In genomic region chr10:72088879-72089585, GRCh38 we compare ENCODE assay signal across 10 cellular contexts. TPM values are rescaled to one million over a fixed set of nuclear protein-coding genes. Genes with fewer than 3 reads are reported as not detected.
DNase-seq lines count a peak whose midpoint lies in the region; ATAC-seq, FAIRE-seq and TF ChIP-seq lines count a peak whose summit lies in the region.
"Had no signal": no experiment of that assay in that cellular context is flagged by ENCODE, and none has a peak within 500 bp of the region (broad histone marks: within the 10 kb centered on the region; RNA-seq: fewer than 3 reads in every experiment).

No MANE protein-coding gene starts in this region.

- peaks cover 24% of the 10 kb centered on the region for H3K36me3 Mint-ChIP-seq in activated naive CD8-positive, alpha-beta T cell treated with anti-CD3 and anti-CD28 coated beads, Interleukin-2, amount 50 U/mL, for 24 hours (ENCODE audit: low read depth)

- no peak overlapping the region for H2BK15ac ChIP-seq in mesenchymal stem cell (ENCODE audit: low read depth, poor library complexity, severe bottlenecking)

- no peaks in the 10 kb centered on the region for H3K27me3 Mint-ChIP-seq in activated naive CD8-positive, alpha-beta T cell treated with anti-CD3 and anti-CD28 coated beads, Interleukin-2, amount 50 U/mL, for 24 hours

- no peak overlapping the region for H2AK5ac ChIP-seq in mesenchymal stem cell (ENCODE audit: low read length, severe bottlenecking)

- H3K4me3 Mint-ChIP-seq in activated naive CD8-positive, alpha-beta T cell treated with anti-CD3 and anti-CD28 coated beads, Interleukin-2, amount 50 U/mL, for 24 hours = peak overlapping the region; percentile 96

- no peaks in the 10 kb centered on the region for H3K79me1 ChIP-seq in mesenchymal stem cell (replicated peaks; ENCODE audit: low read length, poor library complexity, severe bottlenecking)

- FAIRE-seq in GM12891 (lab: Jason Lieb, UNC) = peak; percentile 20

- H3K9me3 ChIP-seq in NT2/D1 (ENCODE audit: insufficient read depth, low read length) (no peaks in the 10 kb centered on the region), mesenchymal stem cell (ENCODE audit: control insufficient read depth, low read length) (no peaks in the 10 kb centered on the region), thymus (ENCODE audit: control insufficient read depth) (no peaks in the 10 kb centered on the region)

- no peak overlapping the region for H3K23ac ChIP-seq in mesenchymal stem cell (ENCODE audit: low read length in 2 of 2)

- H2BK120ac ChIP-seq in mesenchymal stem cell (ENCODE audit: low read depth, low read length) = no peak overlapping the region

- H3K27ac ChIP-seq in mesenchymal stem cell (ENCODE audit: low read length, poor library complexity, severe bottlenecking) (no peak overlapping the region), thymus (ENCODE audit: low read depth) (peak overlapping the region; percentile 95)
- H3K27ac ChIP-seq: cardiac muscle cell had no signal

- peak overlapping the region; percentile 82 for H3K4me2 ChIP-seq in mesenchymal stem cell (ENCODE audit: low read length, poor library complexity, severe bottlenecking)

- H3K4me3 ChIP-seq in NT2/D1 (ENCODE audit: insufficient read length, low read depth) (no peak overlapping the region), mesenchymal stem cell (ENCODE audit: insufficient read depth in 1 of 2, low read depth in 1 of 2, low read length in 2 of 2) (peak overlapping the region in 1 of 2 experiments; percentile 69), thymus (ENCODE audit: low read length) (peak overlapping the region; percentile 98)

- H3K4ac ChIP-seq in mesenchymal stem cell (ENCODE audit: low read depth in 1 of 2, low read length in 2 of 2) = no peak overlapping the region

- H3K4me1 Mint-ChIP-seq in activated naive CD8-positive, alpha-beta T cell treated with anti-CD3 and anti-CD28 coated beads, Interleukin-2, amount 50 U/mL, for 24 hours = peaks cover 60% of the 10 kb centered on the region

- no peak overlapping the region for H2BK12ac ChIP-seq in mesenchymal stem cell (ENCODE audit: low read length in 2 of 2)

- H3K14ac ChIP-seq in mesenchymal stem cell (ENCODE audit: low read length in 2 of 2) = no peak overlapping the region

- H3K36me3 ChIP-seq in NT2/D1 (ENCODE audit: insufficient read depth, insufficient read length, low read length) (no peaks in the 10 kb centered on the region), mesenchymal stem cell (ENCODE audit: control insufficient read depth in 1 of 2, insufficient read depth in 2 of 2, low read depth in 1 of 2, low read length in 2 of 2) (no peaks in the 10 kb centered on the region), thymus (ENCODE audit: control insufficient read depth, insufficient read depth) (peaks cover 26% of the 10 kb centered on the region)
- H3K36me3 ChIP-seq: cardiac muscle cell had no signal

- DNase-seq in GM12891 (ENCODE audit: insufficient read length, low spot score) (no peak), NT2/D1 (ENCODE audit: low read depth, low spot score) (no peak), mesenchymal stem cell (peak; percentile 52), LoVo (ENCODE audit: low spot score) (no peak)
- peak; percentile 61 for DNase-seq in activated naive CD8-positive, alpha-beta T cell treated with anti-CD3 and anti-CD28 coated beads, Interleukin-2, amount 50 U/mL, for 24 hours

- peak overlapping the region; percentile 97 for H3K27ac Mint-ChIP-seq in activated naive CD8-positive, alpha-beta T cell treated with anti-CD3 and anti-CD28 coated beads, Interleukin-2, amount 50 U/mL, for 24 hours

- no peak for TF ChIP-seq POLR2A in GM12891 (IDR thresholded peaks at IDR 0.05; ENCODE audit: low read depth, low read length)

- H3K9ac ChIP-seq in NT2/D1 (ENCODE audit: insufficient read length, low read depth) (peak overlapping the region; percentile 26), mesenchymal stem cell (ENCODE audit: low read length) (no peak overlapping the region)

- peaks cover 62% of the 10 kb centered on the region for H3K27me3 ChIP-seq in NT2/D1 (ENCODE audit: insufficient read depth, insufficient read length)
- peaks cover 48 to 50% of the 10 kb centered on the region in 2 experiments for H3K27me3 ChIP-seq in mesenchymal stem cell (ENCODE audit: control insufficient read depth in 1 of 2, insufficient read depth in 1 of 2, low read length in 2 of 2)
- no peaks in the 10 kb centered on the region for H3K27me3 ChIP-seq in thymus (ENCODE audit: control insufficient read depth, insufficient read depth)

- H3K4me1 ChIP-seq in NT2/D1 (ENCODE audit: insufficient read depth, insufficient read length) (no peaks in the 10 kb centered on the region), mesenchymal stem cell (ENCODE audit: control insufficient read depth, insufficient read depth, low read depth, low read length) (peaks cover 25% of the 10 kb centered on the region), thymus (ENCODE audit: control insufficient read depth, insufficient read depth, low read length) (peaks cover 37% of the 10 kb centered on the region)

- ATAC-seq in activated naive CD8-positive, alpha-beta T cell treated with anti-CD3 and anti-CD28 coated beads, Interleukin-2, amount 50 U/mL, for 24 hours = peak; percentile 21
- ATAC-seq in HG03439 (IDR thresholded peaks at IDR 0.05; ENCODE audit: unreplicated experiment) (no peak), HG03460 (IDR thresholded peaks at IDR 0.05; ENCODE audit: unreplicated experiment) (no peak)
- ATAC-seq: HCT116 had no signal

- peak overlapping the region in 1 of 2 experiments; percentile 54 for H3K18ac ChIP-seq in mesenchymal stem cell (ENCODE audit: low read depth in 1 of 2, low read length in 2 of 2)

- H4K8ac ChIP-seq in mesenchymal stem cell (ENCODE audit: low read length) = no peak overlapping the region

- H2AFZ ChIP-seq in mesenchymal stem cell (ENCODE audit: low read depth, low read length) = no peak overlapping the region

- no peaks in the 10 kb centered on the region for H3K9me3 Mint-ChIP-seq in activated naive CD8-positive, alpha-beta T cell treated with anti-CD3 and anti-CD28 coated beads, Interleukin-2, amount 50 U/mL, for 24 hours

- 32% methylated on average over 14 of the region's 15 CpGs for WGBS in mesenchymal stem cell
- WGBS in thymus = 30% methylated on average over 15 of the region's 15 CpGs

- no peak overlapping the region for H4K91ac ChIP-seq in mesenchymal stem cell (ENCODE audit: low read length)

- H2BK5ac ChIP-seq in mesenchymal stem cell (ENCODE audit: low read depth, low read length, poor library complexity, severe bottlenecking) = no peak overlapping the region

TF ChIP-seq in GM12891, 5 proteins besides CTCF, POLR2A, EP300 and RAD21:
- TF ChIP-seq TAF1 (IDR thresholded peaks at IDR 0.05; ENCODE audit: low read depth, low read length) = no peak
- no peak for TF ChIP-seq POLR2AphosphoS5 (IDR thresholded peaks at IDR 0.05; ENCODE audit: low read depth, low read length)
- TF ChIP-seq POU2F2 (IDR thresholded peaks at IDR 0.05; ENCODE audit: low read depth, low read length) = no peak
- TF ChIP-seq SPI1 (IDR thresholded peaks at IDR 0.05; ENCODE audit: low read depth, low read length) = no peak
- no peak for TF ChIP-seq PAX5 (IDR thresholded peaks at IDR 0.05; ENCODE audit: insufficient read depth, low read length, severe bottlenecking)

RNA-seq across cellular contexts. Expression of gene SPOCK2, which starts 0.7 kb away (rescaled TPM):
- 2.3 TPM for polyA plus RNA-seq in GM12891 (2012; ENCODE audit: low read depth, missing spikeins)
- polyA plus RNA-seq in mesenchymal stem cell (2013, experiment 1 of 2) = 0.22 TPM
- polyA plus RNA-seq in mesenchymal stem cell (2013, experiment 2 of 2) = 0.30 TPM
- 163 TPM for polyA plus RNA-seq in thymus

Comparison
In these comparisons a context has a peak if more than half of its experiments do, and no peak if none do; other contexts are left out.
1. DNase-seq: peak in activated naive CD8-positive, alpha-beta T cell treated with anti-CD3 and anti-CD28 coated beads, Interleukin-2, amount 50 U/mL, for 24 hours (single experiment) and mesenchymal stem cell (single experiment); none in GM12891 (single experiment), NT2/D1 (single experiment) and LoVo (single experiment).